9 cellular contexts compared by ENCODE assay signal in genomic region chr1:183043872-183044859, GRCh38. TPM values are rescaled to one million over a fixed set of nuclear protein-coding genes. Genes with fewer than 3 reads are reported as not detected.
A peak's percentile ranks its signal among the peaks of the same experiment; 100 is the strongest.
DNase-seq lines count a peak whose midpoint lies in the region; ATAC-seq and TF ChIP-seq lines count a peak whose summit lies in the region.
"Had no signal": no experiment of that assay in that cellular context is flagged by ENCODE, and none has a peak within 500 bp of the region (broad histone marks: within the 10 kb centered on the region; RNA-seq: fewer than 3 reads in every experiment).

No MANE protein-coding gene starts in this region.

- ATAC-seq in GM18511 (IDR thresholded peaks at IDR 0.05; ENCODE audit: unreplicated experiment) = no peak
- no peak for ATAC-seq in activated CD4-positive, CD25-positive, alpha-beta regulatory T cell treated with anti-CD3 and anti-CD28 coated beads, Interleukin-2, amount 50 U/mL, for 24 hours

- CTCF ChIA-PET in A673 (lab: Charles Lee) = no interaction called here

- H3K9me3 ChIP-seq in A673 (ENCODE audit: low read depth, low read length, poor library complexity, severe bottlenecking) (no peaks in the 10 kb centered on the region), HUES48 (ENCODE audit: control insufficient read depth, insufficient read depth, low read length) (no peaks in the 10 kb centered on the region), muscle layer of duodenum (ENCODE audit: control insufficient read depth in 1 of 2, low read length in 2 of 2) (no peaks in the 10 kb centered on the region)
- H3K9me3 ChIP-seq: BE2C had no signal

- H3K4me3 ChIP-seq in A673 (ENCODE audit: low read depth, low read length, poor library complexity, severe bottlenecking) = no peak overlapping the region
- H3K4me3 ChIP-seq in HUES48 (ENCODE audit: low read depth, low read length) = no peak overlapping the region
- peak overlapping the region; percentile 27 for H3K4me3 ChIP-seq in coronary artery
- no peak overlapping the region for H3K4me3 ChIP-seq in muscle layer of duodenum (ENCODE audit: low read depth in 1 of 2, low read length in 2 of 2)

- H3K27me3 ChIP-seq in A673 (replicated peaks; ENCODE audit: insufficient read depth, low read depth, low read length, poor library complexity) (no peaks in the 10 kb centered on the region), HUES48 (ENCODE audit: control insufficient read depth, insufficient read depth, low read length) (no peaks in the 10 kb centered on the region), muscle layer of duodenum (ENCODE audit: low read depth, low read length) (no peaks in the 10 kb centered on the region)
- H3K27me3 ChIP-seq: BE2C had no signal

- H3K27ac ChIP-seq in A673 (ENCODE audit: low read depth, low read length, poor library complexity, severe bottlenecking) = peak overlapping the region; percentile 20
- H3K27ac ChIP-seq in HUES48 (ENCODE audit: low read depth, low read length) = peak overlapping the region; percentile 15
- H3K27ac ChIP-seq in coronary artery = peak overlapping the region; percentile 33 to 55
- peak overlapping the region; percentile 50 for H3K27ac ChIP-seq in muscle layer of duodenum (ENCODE audit: low read length)

- no peak overlapping the region for H3K9ac ChIP-seq in HUES48 (ENCODE audit: low read depth, low read length)

- intact Hi-C loops in A673 (cut with micrococcal nuclease; ENCODE audit: unreplicated experiment) = no loop called here

- no TSS peak for BruUV-seq in A673 (replicated peaks; lab: Mats Ljungman, UMichigan)

- no peak for TF ChIP-seq CTCF in A673 (conservative IDR thresholded peaks at IDR 0.05; ENCODE audit: low read depth, low read length)
- no peak for TF ChIP-seq CTCF in coronary artery (IDR thresholded peaks at IDR 0.05)

- POLR2A ChIA-PET in A673 (lab: Charles Lee; ENCODE audit: low non-redundant PET) = no interaction called here

- H3K4me1 ChIP-seq in A673 (ENCODE audit: insufficient read depth, low read length, poor library complexity, severe bottlenecking) (peaks cover 86% of the 10 kb centered on the region), HUES48 (ENCODE audit: control insufficient read depth, insufficient read depth, low read length) (peaks cover 20% of the 10 kb centered on the region), muscle layer of duodenum (ENCODE audit: control insufficient read depth in 1 of 2, insufficient read depth in 2 of 2, low read length in 2 of 2) (peaks cover 19 to 72% of the 10 kb centered on the region in 2 donors)

- H3K36me3 ChIP-seq in A673 (ENCODE audit: insufficient read depth, low read length, poor library complexity, severe bottlenecking) = no peaks in the 10 kb centered on the region
- H3K36me3 ChIP-seq in HUES48 (ENCODE audit: control insufficient read depth, insufficient read depth, low read length) = no peaks in the 10 kb centered on the region
- peaks cover 0 to 7% of the 10 kb centered on the region in 2 donors for H3K36me3 ChIP-seq in muscle layer of duodenum (ENCODE audit: control insufficient read depth in 1 of 2, insufficient read depth in 2 of 2, low read length in 2 of 2)
- H3K36me3 ChIP-seq: BE2C had no signal

- DNase-seq in A673 (ENCODE audit: low spot score) (no peak), coronary artery (ENCODE audit: low spot score) (no peak), NCI-H2227 (lab: John Stamatoyannopoulos, UW; ENCODE audit: unreplicated experiment) (no peak), inferior parietal cortex (ENCODE audit: extremely low spot score) (no peak)
- DNase-seq: BE2C had no signal

RNA-seq across cellular contexts. Expression of gene LAMC1, which starts 20.9 kb away (rescaled TPM):
- 95.5 and 98.6 TPM in 2 replicates for total RNA-seq in A673 (2021)
